In the genomic region with DNA sequence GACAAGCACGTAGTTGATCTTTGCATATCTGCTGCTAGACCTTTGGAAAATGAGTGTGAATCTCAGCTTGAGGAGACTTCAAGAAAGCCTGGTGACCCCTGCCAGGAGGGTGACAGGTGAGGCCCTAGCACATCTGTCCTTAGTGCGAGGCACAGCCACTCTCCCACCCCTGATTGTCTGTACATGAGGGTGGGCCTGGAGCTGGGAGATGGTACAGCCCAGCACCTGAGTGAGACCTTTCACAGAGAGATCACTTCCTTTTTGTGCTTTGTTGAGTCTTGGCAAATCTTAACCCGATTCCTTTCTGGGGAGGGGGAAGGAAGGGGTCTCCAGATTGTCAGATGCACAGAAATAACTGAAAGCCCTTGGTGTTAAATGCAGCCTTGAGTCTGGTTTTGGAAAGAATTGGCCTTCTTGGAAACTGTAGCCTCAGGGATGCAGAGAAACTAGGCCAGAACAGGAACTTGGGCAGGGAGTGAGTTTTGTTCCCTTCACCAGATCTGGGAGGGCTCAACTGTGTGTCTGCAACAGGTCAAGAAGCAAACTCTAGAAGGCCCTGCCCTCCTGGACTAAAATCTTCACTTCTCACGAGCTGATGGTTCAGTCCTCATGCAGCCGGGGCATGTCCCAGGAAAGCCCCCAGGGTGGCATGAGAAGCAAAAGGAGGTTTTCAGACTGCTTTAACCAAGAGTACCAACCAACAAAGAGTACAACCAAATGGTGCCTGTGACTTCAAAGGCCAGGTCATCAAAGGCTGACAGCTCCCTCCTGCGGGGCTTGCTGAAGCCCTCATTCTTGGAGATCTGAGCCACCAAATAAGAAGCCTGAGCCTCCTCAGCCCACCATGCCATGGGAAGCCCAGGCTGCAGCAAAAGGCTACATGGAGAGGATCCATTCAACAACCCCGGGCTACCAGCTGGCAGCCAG, we compare ENCODE assay signal across 15 cellular contexts. TPM values are rescaled to one million over a fixed set of nuclear protein-coding genes. Genes with fewer than 3 reads are reported as not detected.
DNase-seq lines count a peak whose midpoint lies in the region; ATAC-seq and TF ChIP-seq lines count a peak whose summit lies in the region.
"Had no signal": no experiment of that assay in that cellular context is flagged by ENCODE, and none has a peak within 500 bp of the region (broad histone marks: within the 10 kb centered on the region; RNA-seq: fewer than 3 reads in every experiment).

No MANE protein-coding gene starts in this region.

- WGBS in adrenal gland, 4 donors = 77 to 95% (median 82%) methylated on average over 4 to 7 of the region's 7 CpGs

- H3K9me3 Mint-ChIP-seq in activated naive CD4-positive, alpha-beta T cell treated with anti-CD3 and anti-CD28 coated beads, Interleukin-2, amount 50 U/mL, for 24 hours = no peaks in the 10 kb centered on the region
- no peaks in the 10 kb centered on the region for H3K9me3 Mint-ChIP-seq in stimulated activated naive CD8-positive, alpha-beta T cell treated with anti-CD3 and anti-CD28 coated beads, Interleukin-15, amount 100 ng/mL, for 72 hours

- no peak overlapping the region for H3K4me3 ChIP-seq in adrenal gland

- no peaks in the 10 kb centered on the region for H3K9me3 ChIP-seq in adrenal gland (replicated peaks in 1 of 3)

- CTCF ChIA-PET in GM10248 (lab: Yijun Ruan, JAX) = interaction anchor here (0.6 to 2.0 kb wide), 9 partner anchors 9 to 89 kb away, joined by 3 to 13 read pairs (median 3); no protein-coding TSS in a partner anchor

- H3K36me3 Mint-ChIP-seq in activated naive CD4-positive, alpha-beta T cell treated with anti-CD3 and anti-CD28 coated beads, Interleukin-2, amount 50 U/mL, for 24 hours = no peaks in the 10 kb centered on the region

- peaks cover 85% of the 10 kb centered on the region for H3K4me1 Mint-ChIP-seq in activated naive CD4-positive, alpha-beta T cell treated with anti-CD3 and anti-CD28 coated beads, Interleukin-2, amount 50 U/mL, for 24 hours
- H3K4me1 Mint-ChIP-seq in stimulated activated naive CD8-positive, alpha-beta T cell treated with anti-CD3 and anti-CD28 coated beads, Interleukin-15, amount 100 ng/mL, for 72 hours = peaks cover 89% of the 10 kb centered on the region

- intact Hi-C loops in adrenal gland (cut with DNase I) = no loop called here

- POLR2A ChIA-PET in GM10248 (lab: Yijun Ruan, JAX) = interaction anchor here (0.9 kb wide), 1 partner anchor 27 kb away, joined by 3 read pairs; no protein-coding TSS in a partner anchor

- no peaks in the 10 kb centered on the region for H3K36me3 ChIP-seq in adrenal gland (replicated peaks in 1 of 2)
- H3K36me3 ChIP-seq: brain microvascular endothelial cell had no signal

- H3K27ac ChIP-seq in adrenal gland = peak overlapping the region in 3 of 5 donors; percentile 8 to 38 (median 11)
- H3K27ac ChIP-seq: brain microvascular endothelial cell had no signal

- H3K27me3 ChIP-seq in adrenal gland = no peaks in the 10 kb centered on the region
- H3K27me3 ChIP-seq: brain microvascular endothelial cell had no signal

- no peaks in the 10 kb centered on the region for H3K27me3 Mint-ChIP-seq in activated naive CD4-positive, alpha-beta T cell treated with anti-CD3 and anti-CD28 coated beads, Interleukin-2, amount 50 U/mL, for 24 hours
- no peaks in the 10 kb centered on the region for H3K27me3 Mint-ChIP-seq in stimulated activated naive CD8-positive, alpha-beta T cell treated with anti-CD3 and anti-CD28 coated beads, Interleukin-15, amount 100 ng/mL, for 72 hours

- peaks cover 11 to 22% of the 10 kb centered on the region in 2 donors for H3K4me1 ChIP-seq in adrenal gland (replicated peaks in 1 of 2)

- no peak for TF ChIP-seq CTCF in adrenal gland (IDR thresholded peaks at IDR 0.05)
- no peak for TF ChIP-seq CTCF in GM10248 (IDR thresholded peaks at IDR 0.05; ENCODE audit: control extremely low read depth, extremely low read depth, low read depth, missing control alignments)

- peak overlapping the region; percentile 53 for H3K27ac Mint-ChIP-seq in activated naive CD4-positive, alpha-beta T cell treated with anti-CD3 and anti-CD28 coated beads, Interleukin-2, amount 50 U/mL, for 24 hours
- H3K27ac Mint-ChIP-seq in stimulated activated naive CD8-positive, alpha-beta T cell treated with anti-CD3 and anti-CD28 coated beads, Interleukin-15, amount 100 ng/mL, for 72 hours = peak overlapping the region; percentile 59 to 65

- no peak for DNase-seq in activated naive CD4-positive, alpha-beta T cell treated with anti-CD3 and anti-CD28 coated beads, Interleukin-2, amount 50 U/mL, for 16 hours
- DNase-seq in KBM-7 = peak; percentile 42
- DNase-seq in adrenal gland = no peak
- peak in 1 of 2 donors; percentile 37 for DNase-seq in stimulated activated naive CD8-positive, alpha-beta T cell treated with anti-CD3 and anti-CD28 coated beads, Interleukin-15, amount 100 ng/mL, for 72 hours
- no peak for DNase-seq in pons (ENCODE audit: low spot score)
- no peak for DNase-seq in GM10248 (ENCODE audit: extremely low spot score)
- DNase-seq: activated CD8-positive, alpha-beta memory T cell treated with anti-CD3 and anti-CD28 coated beads, Interleukin-2, amount 50 U/mL, for 4 hours; NCI-H1105; NCI-H345; stimulated activated CD4-positive, alpha-beta T cell treated with anti-CD3 and anti-CD28 coated beads, Interleukin-4, amount 100 ng/mL, for 1 hour; stimulated activated naive CD4-positive, alpha-beta T cell; T-helper 9 cell had no signal

- ATAC-seq in stimulated activated naive CD8-positive, alpha-beta T cell treated with anti-CD3 and anti-CD28 coated beads, Interleukin-15, amount 100 ng/mL, for 72 hours = peak; percentile 24
- ATAC-seq in GM19324 (IDR thresholded peaks at IDR 0.05; ENCODE audit: low FRiP score, unreplicated experiment) = no peak

- in situ Hi-C loops in KBM-7 (cut with MboI; ENCODE audit: low pct_unique_long_range_greater_than_20kb, low sequenced_read_pairs) = no loop called here

- no peak overlapping the region for H3K4me3 Mint-ChIP-seq in activated naive CD4-positive, alpha-beta T cell treated with anti-CD3 and anti-CD28 coated beads, Interleukin-2, amount 50 U/mL, for 24 hours
- peak overlapping the region in 1 of 2 donors; percentile 29 for H3K4me3 Mint-ChIP-seq in stimulated activated naive CD8-positive, alpha-beta T cell treated with anti-CD3 and anti-CD28 coated beads, Interleukin-15, amount 100 ng/mL, for 72 hours

- TF ChIP-seq POLR2A in adrenal gland (IDR thresholded peaks at IDR 0.05) = no peak

RNA-seq across cellular contexts. Expression of a gene that starts 20.8 kb away (rescaled TPM):
- total RNA-seq in adrenal gland = 10 to 100 TPM; 21.0 to 57.0 (median 27.5) TPM
- 10 to 100 TPM; 11.5 to 19.6 (median 19.1) TPM for polyA plus RNA-seq in adrenal gland
